In genomic region chr1:17581389-17582123, GRCh38 we compare ENCODE assay signal across 12 cellular contexts. TPM values are rescaled to one million over a fixed set of nuclear protein-coding genes. Genes with fewer than 3 reads are reported as not detected.
DNase-seq lines count a peak whose midpoint lies in the region; ATAC-seq and TF ChIP-seq lines count a peak whose summit lies in the region.
"Had no signal": no experiment of that assay in that cellular context is flagged by ENCODE, and none has a peak within 500 bp of the region (broad histone marks: within the 10 kb centered on the region; RNA-seq: fewer than 3 reads in every experiment).

No MANE protein-coding gene starts in this region.

- no peaks in the 10 kb centered on the region for H3K27me3 Mint-ChIP-seq in activated T-cell treated with anti-CD3 and anti-CD28 coated beads, Interleukin-2, amount 50 U/mL, for 72 hours (ENCODE audit: low read depth)
- peaks cover 9% of the 10 kb centered on the region for H3K27me3 Mint-ChIP-seq in activated T-cell treated with anti-CD3 and anti-CD28 coated beads, Interleukin-2, amount 50 U/mL, for 4 hours (ENCODE audit: low read depth)

- H3K27ac Mint-ChIP-seq in activated T-cell treated with anti-CD3 and anti-CD28 coated beads, Interleukin-2, amount 50 U/mL, for 72 hours: no peak overlapping the region
- H3K27ac Mint-ChIP-seq: stimulated activated effector memory CD8-positive, alpha-beta T cell treated with anti-CD3 and anti-CD28 coated beads, Interleukin-12 subunit alpha, Interleukin-12 subunit beta, amount 100 ng/mL, for 72 hours; T-cell had no signal

- H3K27me3 ChIP-seq in thoracic aorta (replicated peaks; ENCODE audit: insufficient read depth): no peaks in the 10 kb centered on the region
- no peaks in the 10 kb centered on the region for H3K27me3 ChIP-seq in vagina

- TF ChIP-seq CTCF in thoracic aorta (IDR thresholded peaks at IDR 0.05) (no peak), vagina (IDR thresholded peaks at IDR 0.05) (no peak)

- no peaks in the 10 kb centered on the region for H3K4me1 Mint-ChIP-seq in activated T-cell treated with anti-CD3 and anti-CD28 coated beads, Interleukin-2, amount 50 U/mL, for 72 hours (ENCODE audit: low read depth)
- no peaks in the 10 kb centered on the region for H3K4me1 Mint-ChIP-seq in activated T-cell treated with anti-CD3 and anti-CD28 coated beads, Interleukin-2, amount 50 U/mL, for 4 hours (ENCODE audit: low read depth)
- H3K4me1 Mint-ChIP-seq: stimulated activated effector memory CD8-positive, alpha-beta T cell treated with anti-CD3 and anti-CD28 coated beads, Interleukin-12 subunit alpha, Interleukin-12 subunit beta, amount 100 ng/mL, for 72 hours had no signal

- ATAC-seq in activated T-cell treated with anti-CD3 and anti-CD28 coated beads, Interleukin-2, amount 50 U/mL, for 72 hours (replicated peaks in 1 of 2): peak; percentile 20 to 41
- no peak for ATAC-seq in activated T-cell treated with anti-CD3 and anti-CD28 coated beads, Interleukin-2, amount 50 U/mL, for 4 hours
- no peak for ATAC-seq in thoracic aorta (ENCODE audit: insufficient number of reproducible peaks, low FRiP score, low read depth)
- ATAC-seq in HG03139 (IDR thresholded peaks at IDR 0.05; ENCODE audit: unreplicated experiment): no peak
- ATAC-seq: stimulated activated effector memory CD8-positive, alpha-beta T cell treated with anti-CD3 and anti-CD28 coated beads, Interleukin-12 subunit alpha, Interleukin-12 subunit beta, amount 100 ng/mL, for 72 hours; T-cell had no signal

- TF ChIP-seq POLR2A in vagina (IDR thresholded peaks at IDR 0.05): no peak

- no peak for DNase-seq in activated T-cell treated with anti-CD3 and anti-CD28 coated beads, Interleukin-2, amount 50 U/mL, for 72 hours
- no peak for DNase-seq in activated T-cell treated with anti-CD3 and anti-CD28 coated beads, Interleukin-2, amount 50 U/mL, for 4 hours
- DNase-seq in NCI-H69 (lab: John Stamatoyannopoulos, UW) (peak; percentile 72), epithelial cell of prostate (ENCODE audit: low read depth, low spot score) (no peak), thoracic aorta (ENCODE audit: low spot score) (no peak), cerebellar cortex (ENCODE audit: low spot score) (no peak), vagina (ENCODE audit: extremely low spot score in 2 of 2) (no peak)
- DNase-seq: effector CD4-positive, alpha-beta T cell; Karpas-422 had no signal

- H3K4me1 ChIP-seq in thoracic aorta (ENCODE audit: control insufficient read depth in 1 of 2, low read depth in 2 of 2) (peaks cover 45 to 90% of the 10 kb centered on the region in 2 donors), vagina (peaks cover 19% of the 10 kb centered on the region)

- H3K36me3 Mint-ChIP-seq in activated T-cell treated with anti-CD3 and anti-CD28 coated beads, Interleukin-2, amount 50 U/mL, for 72 hours (ENCODE audit: insufficient read depth in 2 of 2): no peaks in the 10 kb centered on the region
- no peaks in the 10 kb centered on the region for H3K36me3 Mint-ChIP-seq in activated T-cell treated with anti-CD3 and anti-CD28 coated beads, Interleukin-2, amount 50 U/mL, for 4 hours (ENCODE audit: insufficient read depth)
- H3K36me3 Mint-ChIP-seq: stimulated activated effector memory CD8-positive, alpha-beta T cell treated with anti-CD3 and anti-CD28 coated beads, Interleukin-12 subunit alpha, Interleukin-12 subunit beta, amount 100 ng/mL, for 72 hours; T-cell had no signal

- peak overlapping the region; percentile 58 for H3K27ac ChIP-seq in epithelial cell of prostate
- peak overlapping the region; percentile 72 to 99 for H3K27ac ChIP-seq in thoracic aorta
- no peak overlapping the region for H3K27ac ChIP-seq in vagina

- H3K36me3 ChIP-seq in thoracic aorta: peaks cover 3% of the 10 kb centered on the region
- no peaks in the 10 kb centered on the region for H3K36me3 ChIP-seq in vagina

- intact Hi-C loops in vagina (cut with DNase I): no loop called here

- no peak overlapping the region for H3K4me3 Mint-ChIP-seq in activated T-cell treated with anti-CD3 and anti-CD28 coated beads, Interleukin-2, amount 50 U/mL, for 72 hours
- H3K4me3 Mint-ChIP-seq in activated T-cell treated with anti-CD3 and anti-CD28 coated beads, Interleukin-2, amount 50 U/mL, for 4 hours: no peak overlapping the region
- H3K4me3 Mint-ChIP-seq: stimulated activated effector memory CD8-positive, alpha-beta T cell treated with anti-CD3 and anti-CD28 coated beads, Interleukin-12 subunit alpha, Interleukin-12 subunit beta, amount 100 ng/mL, for 72 hours; T-cell had no signal

- H3K9me3 ChIP-seq in thoracic aorta (no peaks in the 10 kb centered on the region), vagina (no peaks in the 10 kb centered on the region)

- no peaks in the 10 kb centered on the region for H3K9me3 Mint-ChIP-seq in activated T-cell treated with anti-CD3 and anti-CD28 coated beads, Interleukin-2, amount 50 U/mL, for 72 hours
- no peaks in the 10 kb centered on the region for H3K9me3 Mint-ChIP-seq in activated T-cell treated with anti-CD3 and anti-CD28 coated beads, Interleukin-2, amount 50 U/mL, for 4 hours
- H3K9me3 Mint-ChIP-seq: stimulated activated effector memory CD8-positive, alpha-beta T cell treated with anti-CD3 and anti-CD28 coated beads, Interleukin-12 subunit alpha, Interleukin-12 subunit beta, amount 100 ng/mL, for 72 hours; T-cell had no signal

- H3K4me3 ChIP-seq in thoracic aorta: no peak overlapping the region
- H3K4me3 ChIP-seq in vagina: no peak overlapping the region

RNA-seq across cellular contexts. Expression of gene ARHGEF10L, which starts 42.1 kb away (rescaled TPM):
- not detected for total RNA-seq in activated T-cell treated with anti-CD3 and anti-CD28 coated beads, Interleukin-2, amount 50 U/mL, for 72 hours
- total RNA-seq in activated T-cell treated with anti-CD3 and anti-CD28 coated beads, Interleukin-2, amount 50 U/mL, for 4 hours: under 1 TPM in 2 of 3 donors, not detected in 1; 0.08 to 0.24 TPM
- total RNA-seq in thoracic aorta (100 to 1,000 TPM; 226 to 301 TPM), vagina (75.6 TPM)

Comparison
In these comparisons a context has a peak if more than half of its experiments do, and no peak if none do; other contexts are left out.
1. ATAC-seq: peak in activated T-cell treated with anti-CD3 and anti-CD28 coated beads, Interleukin-2, amount 50 U/mL, for 72 hours (2 of 2); none in activated T-cell treated with anti-CD3 and anti-CD28 coated beads, Interleukin-2, amount 50 U/mL, for 4 hours (0 of 2), thoracic aorta (single experiment) and HG03139 (single experiment).
2. RNA of gene ARHGEF10L, which starts 42.1 kb away (total RNA-seq): 226 to 301 TPM in thoracic aorta and 75.6 TPM in vagina (single experiment); 0.08 to 0.24 TPM in activated T-cell treated with anti-CD3 and anti-CD28 coated beads, Interleukin-2, amount 50 U/mL, for 4 hours and not detected in activated T-cell treated with anti-CD3 and anti-CD28 coated beads, Interleukin-2, amount 50 U/mL, for 72 hours; every median in the first group is over 10 times any median in the second.